Comparison of ENCODE assay signal across 8 cellular contexts in the genomic region with DNA sequence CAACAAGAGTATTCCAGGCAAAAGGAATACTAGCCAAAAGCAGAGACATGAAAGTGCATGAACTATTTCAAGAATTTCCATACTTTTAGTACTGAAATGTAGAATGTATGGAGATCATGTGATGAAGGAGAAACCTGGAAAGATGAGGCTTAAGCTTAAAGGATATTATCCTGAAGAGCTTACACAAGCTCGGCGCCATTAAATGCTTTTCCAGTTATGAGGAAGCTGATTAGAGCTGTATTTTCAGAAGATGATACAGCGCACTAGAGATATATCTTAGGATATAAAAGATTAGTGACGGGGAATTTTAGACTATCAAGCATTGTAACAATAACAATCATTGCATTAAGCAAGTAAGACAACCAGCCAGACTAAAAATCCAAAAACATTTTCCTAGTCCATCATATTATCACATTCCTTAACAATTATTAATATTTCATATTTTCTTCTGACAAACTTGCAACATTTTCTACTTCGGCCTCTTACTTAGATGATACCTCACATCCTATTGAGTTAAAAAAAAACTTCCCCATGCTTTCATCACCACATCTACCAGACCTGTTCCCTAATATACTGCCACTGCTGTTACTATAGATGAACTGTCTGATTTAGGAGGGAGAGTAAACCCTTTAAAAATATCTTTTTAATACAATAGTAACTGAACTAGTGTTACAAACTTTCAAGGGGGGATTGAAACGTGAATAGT. TPM values are rescaled to one million over a fixed set of nuclear protein-coding genes. Genes with fewer than 3 reads are reported as not detected.
DNase-seq lines count a peak whose midpoint lies in the region; ATAC-seq, FAIRE-seq and TF ChIP-seq lines count a peak whose summit lies in the region.

No MANE protein-coding gene starts in this region.

- peak overlapping the region; percentile 88 to 99 (median 94) for H3K4me3 Mint-ChIP-seq in naive thymus-derived CD4-positive, alpha-beta T cell

- no peak for FAIRE-seq in bronchial epithelial cell (lab: Jason Lieb, UNC)

- peaks cover 60% of the 10 kb centered on the region for H3K79me2 ChIP-seq in Karpas-422 (ENCODE audit: low read length)

- intact Hi-C loops in naive thymus-derived CD4-positive, alpha-beta T cell (cut with micrococcal nuclease), result loop anchor here (1.0 to 10.0 kb wide), 4 partner anchors 20 to 542 kb away; partner anchors contain the start of genes BST1 (in 1 of the 2), CD38 (in 1 of the 2) and TAPT1 (in 1 of the 2)

- peak overlapping the region; percentile 90 for H3K9ac ChIP-seq in BLaER1
- H3K9ac ChIP-seq in Karpas-422 (ENCODE audit: low read length), result peak overlapping the region; percentile 93

- CTCF ChIA-PET in naive thymus-derived CD4-positive, alpha-beta T cell (lab: Charles Lee), result interaction anchor here (0.6 kb wide), 1 partner anchor 52 kb away, joined by 5 read pairs; no protein-coding TSS in a partner anchor

- H2AFZ ChIP-seq in Karpas-422 (ENCODE audit: low read length), result no peak overlapping the region

- H3K9me2 ChIP-seq in Karpas-422 (replicated peaks; ENCODE audit: insufficient read depth, low read length), result no peaks in the 10 kb centered on the region

- H3K4me1 ChIP-seq in BLaER1, result peaks cover 46% of the 10 kb centered on the region
- H3K4me1 ChIP-seq in Karpas-422 (ENCODE audit: low read length), result peaks cover 41% of the 10 kb centered on the region
- H3K4me1 ChIP-seq in naive thymus-derived CD4-positive, alpha-beta T cell (ENCODE audit: control insufficient read depth in 2 of 2, insufficient read depth in 2 of 2, low read length in 2 of 2), result peaks cover 5 to 11% of the 10 kb centered on the region in 2 donors

- H3K9me3 ChIP-seq in BLaER1, result no peaks in the 10 kb centered on the region
- H3K9me3 ChIP-seq in Karpas-422 (ENCODE audit: low read length), result no peaks in the 10 kb centered on the region
- H3K9me3 ChIP-seq in naive thymus-derived CD4-positive, alpha-beta T cell (ENCODE audit: control insufficient read depth in 2 of 3, low read length in 3 of 3), result no peaks in the 10 kb centered on the region

- no peak for ATAC-seq in naive thymus-derived CD4-positive, alpha-beta T cell
- no peak for ATAC-seq in GM19467 (IDR thresholded peaks at IDR 0.05; ENCODE audit: unreplicated experiment)
- ATAC-seq in HG03097 (IDR thresholded peaks at IDR 0.05; ENCODE audit: low FRiP score, unreplicated experiment), result no peak

- H4K20me1 ChIP-seq in BLaER1 (no peaks in the 10 kb centered on the region), Karpas-422 (ENCODE audit: insufficient read depth, low read depth, low read length) (no peaks in the 10 kb centered on the region)

- H3K27ac Mint-ChIP-seq in naive thymus-derived CD4-positive, alpha-beta T cell, result peak overlapping the region in 7 of 9 donors; percentile 89 to 100 (median 98)

- no peaks in the 10 kb centered on the region for H3K27me3 Mint-ChIP-seq in naive thymus-derived CD4-positive, alpha-beta T cell

- H3K4me1 Mint-ChIP-seq in naive thymus-derived CD4-positive, alpha-beta T cell, result peaks cover 24 to 56% (median 44%) of the 10 kb centered on the region in 7 donors

- peak overlapping the region; percentile 84 for H3K4me3 ChIP-seq in BLaER1
- H3K4me3 ChIP-seq in Karpas-422 (ENCODE audit: low read length), result peak overlapping the region; percentile 94
- peak overlapping the region; percentile 92 for H3K4me3 ChIP-seq in bronchial epithelial cell (ENCODE audit: low read depth, low read length)
- H3K4me3 ChIP-seq in naive thymus-derived CD4-positive, alpha-beta T cell (ENCODE audit: low read length), result peak overlapping the region; percentile 78

- H3K36me3 Mint-ChIP-seq in naive thymus-derived CD4-positive, alpha-beta T cell, result peaks cover 10 to 27% (median 24%) of the 10 kb centered on the region in 5 donors

- H3K27me3 ChIP-seq in BLaER1 (no peaks in the 10 kb centered on the region), Karpas-422 (ENCODE audit: low read length) (no peaks in the 10 kb centered on the region), bronchial epithelial cell (ENCODE audit: control insufficient read depth, insufficient read depth, low read length) (no peaks in the 10 kb centered on the region)
- H3K27me3 ChIP-seq in naive thymus-derived CD4-positive, alpha-beta T cell (ENCODE audit: control insufficient read depth in 2 of 2, insufficient read depth in 2 of 2, low read length in 2 of 2), result no peaks in the 10 kb centered on the region

- POLR2A ChIA-PET in naive thymus-derived CD4-positive, alpha-beta T cell (lab: Charles Lee), result interaction anchor here (0.6 to 2.5 kb wide), 3 partner anchors 27 to 139 kb away, joined by 3 to 44 read pairs (median 3); partner anchors contain the start of gene FBXL5

- H3K27ac ChIP-seq in BLaER1 (no peak overlapping the region), Karpas-422 (ENCODE audit: low read length) (no peak overlapping the region)
- H3K27ac ChIP-seq in naive thymus-derived CD4-positive, alpha-beta T cell (ENCODE audit: low read depth, low read length), result peak overlapping the region; percentile 94

- no peak for TF ChIP-seq CTCF in bronchial epithelial cell (IDR thresholded peaks at IDR 0.05; ENCODE audit: insufficient read depth, low read length, severe bottlenecking)

- H3K4me2 ChIP-seq in BLaER1 (peak overlapping the region; percentile 82), Karpas-422 (ENCODE audit: low read depth, low read length, poor library complexity, severe bottlenecking) (peak overlapping the region; percentile 71)

- H3K36me3 ChIP-seq in BLaER1, result peaks cover 32% of the 10 kb centered on the region
- peaks cover 26% of the 10 kb centered on the region; the same call in 1 of the 2 replicates for H3K36me3 ChIP-seq in Karpas-422 (ENCODE audit: insufficient read depth, low read length)
- peaks cover 3% of the 10 kb centered on the region for H3K36me3 ChIP-seq in bronchial epithelial cell (ENCODE audit: control insufficient read depth, insufficient read depth, low read length)
- peaks cover 0 to 12% (median 0%) of the 10 kb centered on the region in 3 experiments for H3K36me3 ChIP-seq in naive thymus-derived CD4-positive, alpha-beta T cell (ENCODE audit: control insufficient read depth in 2 of 3, insufficient read depth in 3 of 3, low read length in 3 of 3)

- H3K9me3 Mint-ChIP-seq in naive thymus-derived CD4-positive, alpha-beta T cell, result peaks cover 0 to 6% (median 0%) of the 10 kb centered on the region in 11 donors

- DNase-seq in Karpas-422 (no peak), bronchial epithelial cell (ENCODE audit: low read depth) (no peak), NCI-H526 (lab: John Stamatoyannopoulos, UW) (no peak)
- DNase-seq in naive thymus-derived CD4-positive, alpha-beta T cell, result no peak
- no peak for DNase-seq in activated effector memory CD4-positive, alpha-beta T cell treated with anti-CD3 and anti-CD28 coated beads, Interleukin-2, amount 50 U/mL, for 16 hours

RNA-seq across cellular contexts. Expression of gene FAM200B, which starts 1.3 kb away (rescaled TPM):
- total RNA-seq in Karpas-422 (2014; rRNA removed; shearing (Covaris generic); ENCODE audit: low replicate concordance), result 15.1 and 18.3 TPM in 2 replicates
- total RNA-seq in bronchial epithelial cell, result 12.1 and 18.9 TPM in 2 replicates
- total RNA-seq in naive thymus-derived CD4-positive, alpha-beta T cell, result 10 to 100 TPM; 10.6 to 42.8 (median 27.4) TPM
- 10 to 100 TPM; 54.8 to 91.6 TPM for polyA plus RNA-seq in naive thymus-derived CD4-positive, alpha-beta T cell

RNA-seq across cellular contexts. Expression of gene BST1, which starts 19.9 kb away (rescaled TPM):
- not detected in 2 replicates for total RNA-seq in Karpas-422 (2014; rRNA removed; shearing (Covaris generic); ENCODE audit: low replicate concordance)
- total RNA-seq in bronchial epithelial cell, result 0.64 and 0.79 TPM in 2 replicates
- 10 to 100 TPM in 1 of 5 experiments, 1 to 10 TPM in 2, under 1 TPM in 2; 0.65 to 41.8 (median 1.1) TPM for total RNA-seq in naive thymus-derived CD4-positive, alpha-beta T cell
- under 1 TPM; 0.45 to 0.89 TPM for polyA plus RNA-seq in naive thymus-derived CD4-positive, alpha-beta T cell

RNA-seq across cellular contexts. Expression of gene FBXL5, which starts 27.8 kb away (rescaled TPM):
- total RNA-seq in Karpas-422 (2014; rRNA removed; shearing (Covaris generic); ENCODE audit: low replicate concordance), result 35.6 and 78.2 TPM in 2 replicates
- total RNA-seq in bronchial epithelial cell, result 102 and 109 TPM in 2 replicates
- total RNA-seq in naive thymus-derived CD4-positive, alpha-beta T cell, result 100 to 1,000 TPM in 1 of 5 experiments, 10 to 100 TPM in 4; 39.1 to 107 (median 57.4) TPM
- polyA plus RNA-seq in naive thymus-derived CD4-positive, alpha-beta T cell, result 100 to 1,000 TPM; 123 to 127 TPM
